Comparison of ENCODE assay signal across 15 cellular contexts in genomic region chr16:27383511-27384243, GRCh38. TPM values are rescaled to one million over a fixed set of nuclear protein-coding genes. Genes with fewer than 3 reads are reported as not detected.
A peak's percentile ranks its signal among the peaks of the same experiment; 100 is the strongest.
DNase-seq lines count a peak whose midpoint lies in the region; ATAC-seq and TF ChIP-seq lines count a peak whose summit lies in the region.
"Had no signal": no experiment of that assay in that cellular context is flagged by ENCODE, and none has a peak within 500 bp of the region (broad histone marks: within the 10 kb centered on the region; RNA-seq: fewer than 3 reads in every experiment).

No MANE protein-coding gene starts in this region.

- no peak overlapping the region for H3K4me3 ChIP-seq in thymus (ENCODE audit: low read length)
- H3K4me3 ChIP-seq: esophagus muscularis mucosa had no signal

- CTCF ChIA-PET in activated naive CD4-positive, alpha-beta T cell treated with anti-CD3 and anti-CD28 coated beads for 36 hours (lab: Charles Lee) = interaction anchor here (0.5 kb wide), 1 partner anchor 65 kb away, joined by 4 read pairs; no protein-coding TSS in a partner anchor
- CTCF ChIA-PET in activated B cell treated with CpG ODN at 0.5 μM for 24 hours (lab: Charles Lee) = no interaction called here

- peaks cover 6% of the 10 kb centered on the region for H3K9me3 Mint-ChIP-seq in activated naive CD4-positive, alpha-beta T cell treated with anti-CD3 and anti-CD28 coated beads for 36 hours
- peaks cover 9% of the 10 kb centered on the region for H3K9me3 Mint-ChIP-seq in activated B cell treated with CpG ODN at 0.5 μM for 24 hours
- peaks cover 18% of the 10 kb centered on the region for H3K9me3 Mint-ChIP-seq in endothelial cell (ENCODE audit: unreplicated experiment)
- peaks cover 9% of the 10 kb centered on the region for H3K9me3 Mint-ChIP-seq in type B pancreatic cell

- TF ChIP-seq CTCF in activated B cell treated with CpG ODN at 0.5 μM for 24 hours (IDR thresholded peaks at IDR 0.05) (no peak), endothelial cell (IDR thresholded peaks at IDR 0.05; ENCODE audit: unreplicated experiment) (no peak), type B pancreatic cell (conservative IDR thresholded peaks at IDR 0.05) (no peak)

- H3K27me3 ChIP-seq in thymus (ENCODE audit: control insufficient read depth, insufficient read depth) = no peaks in the 10 kb centered on the region

- peaks cover 42% of the 10 kb centered on the region for H3K4me1 Mint-ChIP-seq in activated naive CD4-positive, alpha-beta T cell treated with anti-CD3 and anti-CD28 coated beads for 36 hours (ENCODE audit: low read depth)
- peaks cover 55% of the 10 kb centered on the region for H3K4me1 Mint-ChIP-seq in activated B cell treated with CpG ODN at 0.5 μM for 24 hours
- H3K4me1 Mint-ChIP-seq in endothelial cell (ENCODE audit: unreplicated experiment) = no peaks in the 10 kb centered on the region
- no peaks in the 10 kb centered on the region for H3K4me1 Mint-ChIP-seq in type B pancreatic cell (ENCODE audit: unreplicated experiment)
- H3K4me1 Mint-ChIP-seq: mesothelial cell of epicardium had no signal

- no peaks in the 10 kb centered on the region for H3K27me3 Mint-ChIP-seq in activated naive CD4-positive, alpha-beta T cell treated with anti-CD3 and anti-CD28 coated beads for 36 hours (ENCODE audit: low read depth)
- H3K27me3 Mint-ChIP-seq in activated B cell treated with CpG ODN at 0.5 μM for 24 hours = no peaks in the 10 kb centered on the region
- no peaks in the 10 kb centered on the region for H3K27me3 Mint-ChIP-seq in endothelial cell (ENCODE audit: unreplicated experiment)
- peaks cover 20% of the 10 kb centered on the region for H3K27me3 Mint-ChIP-seq in type B pancreatic cell
- H3K27me3 Mint-ChIP-seq: activated CD4-positive, alpha-beta memory T cell treated with anti-CD3 and anti-CD28 coated beads for 36 hours; activated naive CD8-positive, alpha-beta T cell treated with anti-CD3 and anti-CD28 coated beads, Interleukin-2, amount 10 ng/mL, durations not matched to agents 7 days and 5 days had no signal

- H3K36me3 Mint-ChIP-seq in activated naive CD4-positive, alpha-beta T cell treated with anti-CD3 and anti-CD28 coated beads for 36 hours (ENCODE audit: low read depth) = no peaks in the 10 kb centered on the region
- H3K36me3 Mint-ChIP-seq in activated B cell treated with CpG ODN at 0.5 μM for 24 hours (ENCODE audit: low read depth) (peaks cover 5% of the 10 kb centered on the region), endothelial cell (ENCODE audit: low read depth, unreplicated experiment) (no peaks in the 10 kb centered on the region), type B pancreatic cell (no peaks in the 10 kb centered on the region)
- H3K36me3 Mint-ChIP-seq: mesothelial cell of epicardium had no signal

- no peak overlapping the region for H3K4me3 Mint-ChIP-seq in activated naive CD4-positive, alpha-beta T cell treated with anti-CD3 and anti-CD28 coated beads for 36 hours
- H3K4me3 Mint-ChIP-seq in activated B cell treated with CpG ODN at 0.5 μM for 24 hours = peak overlapping the region; percentile 42
- H3K4me3 Mint-ChIP-seq in endothelial cell (ENCODE audit: unreplicated experiment) = no peak overlapping the region
- H3K4me3 Mint-ChIP-seq in type B pancreatic cell = no peak overlapping the region
- H3K4me3 Mint-ChIP-seq: activated CD4-positive, alpha-beta memory T cell treated with anti-CD3 and anti-CD28 coated beads for 36 hours; activated naive CD8-positive, alpha-beta T cell treated with anti-CD3 and anti-CD28 coated beads, Interleukin-2, amount 10 ng/mL, durations not matched to agents 7 days and 5 days; mesothelial cell of epicardium had no signal

- POLR2A ChIA-PET in activated B cell treated with CpG ODN at 0.5 μM for 24 hours (lab: Charles Lee) = interaction anchor here (0.8 to 28.2 kb wide), 5 partner anchors 8 to 18 kb away, joined by 3 to 1103 read pairs (median 5); partner anchors contain the start of gene IL21R

- intact Hi-C loops in activated naive CD4-positive, alpha-beta T cell treated with anti-CD3 and anti-CD28 coated beads for 36 hours (cut with micrococcal nuclease) = no loop called here
- intact Hi-C loops in activated B cell treated with CpG ODN at 0.5 μM for 24 hours (cut with micrococcal nuclease) = no loop called here

- peak overlapping the region; percentile 5 for H3K27ac Mint-ChIP-seq in activated naive CD4-positive, alpha-beta T cell treated with anti-CD3 and anti-CD28 coated beads for 36 hours
- H3K27ac Mint-ChIP-seq in activated B cell treated with CpG ODN at 0.5 μM for 24 hours = peak overlapping the region; percentile 79
- no peak overlapping the region for H3K27ac Mint-ChIP-seq in endothelial cell (ENCODE audit: unreplicated experiment)
- no peak overlapping the region for H3K27ac Mint-ChIP-seq in type B pancreatic cell
- H3K27ac Mint-ChIP-seq: activated CD4-positive, alpha-beta memory T cell treated with anti-CD3 and anti-CD28 coated beads for 36 hours; activated naive CD8-positive, alpha-beta T cell treated with anti-CD3 and anti-CD28 coated beads, Interleukin-2, amount 10 ng/mL, durations not matched to agents 7 days and 5 days; mesothelial cell of epicardium had no signal

- no peak for DNase-seq in activated naive CD4-positive, alpha-beta T cell treated with anti-CD3 and anti-CD28 coated beads for 36 hours
- DNase-seq in activated naive CD4-positive, alpha-beta T cell treated with Interleukin-2 at 50 U/mL for 16 hours = no peak
- DNase-seq in activated B cell treated with CpG ODN at 0.5 μM for 24 hours (no peak), left lobe of liver (ENCODE audit: low spot score) (peak; percentile 43), NOMO-1 treated with dmso at 0.1 percent for 144 hours (lab: John Stamatoyannopoulos, UW; ENCODE audit: unreplicated experiment) (no peak), endothelial cell (ENCODE audit: low spot score) (no peak), type B pancreatic cell (ENCODE audit: extremely low spot score, unreplicated experiment) (no peak)
- DNase-seq: activated CD4-positive, alpha-beta memory T cell treated with anti-CD3 and anti-CD28 coated beads for 36 hours; activated naive CD8-positive, alpha-beta T cell treated with anti-CD3 and anti-CD28 coated beads, Interleukin-2, amount 10 ng/mL, durations not matched to agents 7 days and 5 days; cerebellar nuclear complex; NK-92 treated with Interleukin-12 subunit alpha and Interleukin-12 subunit beta, amount 100 ng/mL, for 24 hours had no signal

- H3K36me3 ChIP-seq in thymus (ENCODE audit: control insufficient read depth, insufficient read depth) = no peaks in the 10 kb centered on the region
- H3K36me3 ChIP-seq: esophagus muscularis mucosa had no signal

- peak overlapping the region; percentile 8 for H3K27ac ChIP-seq in thymus (ENCODE audit: low read depth)
- H3K27ac ChIP-seq: esophagus muscularis mucosa, parathyroid adenoma had no signal

- peaks cover 8% of the 10 kb centered on the region for H3K4me1 ChIP-seq in thymus (ENCODE audit: control insufficient read depth, insufficient read depth, low read length)
- H3K4me1 ChIP-seq: esophagus muscularis mucosa, parathyroid adenoma had no signal

- WGBS in thymus = 65% methylated on average over 15 of the region's 15 CpGs

- peak; percentile 78 for ATAC-seq in activated B cell treated with CpG ODN at 0.5 μM for 24 hours (ENCODE audit: low read depth)
- peak; percentile 51 for ATAC-seq in left lobe of liver

- no peaks in the 10 kb centered on the region for H3K9me3 ChIP-seq in thymus (ENCODE audit: control insufficient read depth)

RNA-seq across cellular contexts. Expression of gene IL21R, which starts 18.3 kb away (rescaled TPM):
- 10 to 100 TPM; 93.8 to 99.2 TPM for total RNA-seq in activated naive CD4-positive, alpha-beta T cell treated with anti-CD3 and anti-CD28 coated beads for 36 hours
- total RNA-seq in activated B cell treated with CpG ODN at 0.5 μM for 24 hours (144 and 167 TPM in 2 replicates), left lobe of liver (0.33 TPM), endothelial cell (ENCODE audit: unreplicated experiment) (not detected), type B pancreatic cell (ENCODE audit: low replicate concordance) (0.29 TPM in 1 of 2 replicates, not detected in the other)
- polyA plus RNA-seq in thymus = 12.8 TPM

Comparison
In these comparisons a context has a peak if more than half of its experiments do, and no peak if none do; other contexts are left out.
1. H3K27ac Mint-ChIP-seq: peak in activated naive CD4-positive, alpha-beta T cell treated with anti-CD3 and anti-CD28 coated beads for 36 hours (single experiment) and activated B cell treated with CpG ODN at 0.5 μM for 24 hours (single experiment); none in endothelial cell (single experiment) and type B pancreatic cell (single experiment).
2. RNA of gene IL21R, which starts 18.3 kb away (total RNA-seq): 144 to 167 TPM in activated B cell treated with CpG ODN at 0.5 μM for 24 hours and 93.8 to 99.2 TPM in activated naive CD4-positive, alpha-beta T cell treated with anti-CD3 and anti-CD28 coated beads for 36 hours; 0.33 TPM in left lobe of liver (single experiment), 0.29 TPM in type B pancreatic cell and not detected in endothelial cell (single experiment); every median in the first group is over 10 times any median in the second.